ENCODE assay signal across 8 cellular contexts in genomic region chr19:35740108-35740422, GRCh38. TPM values are rescaled to one million over a fixed set of nuclear protein-coding genes. Genes with fewer than 3 reads are reported as not detected.
DNase-seq lines count a peak whose midpoint lies in the region; ATAC-seq and TF ChIP-seq lines count a peak whose summit lies in the region.

No MANE protein-coding gene starts in this region.

- no peak for TF ChIP-seq EP300 in gastroesophageal sphincter (IDR thresholded peaks at IDR 0.05)

- TF ChIP-seq CTCF in A673 (conservative IDR thresholded peaks at IDR 0.05; ENCODE audit: low read depth, low read length), result no peak
- TF ChIP-seq CTCF in gastroesophageal sphincter (IDR thresholded peaks at IDR 0.05), result peak in 1 of 4 experiments; percentile 9

- H3K9me3 ChIP-seq in A673 (ENCODE audit: low read depth, low read length, poor library complexity, severe bottlenecking) (no peaks in the 10 kb centered on the region), SJCRH30 (replicated peaks) (no peaks in the 10 kb centered on the region), gastroesophageal sphincter (no peaks in the 10 kb centered on the region)

- peaks cover 55 to 74% of the 10 kb centered on the region in 2 donors for H3K36me3 Mint-ChIP-seq in stimulated activated naive B cell treated with anti-CD40 and anti-IgM and Interleukin-4, amounts not matched to agents 10 μg/mL and 1 μg/mL and 100 μg/mL, for 72 hours

- peak overlapping the region; percentile 65 for H3K4me3 ChIP-seq in A673 (ENCODE audit: low read depth, low read length, poor library complexity, severe bottlenecking)
- peak overlapping the region; percentile 63 for H3K4me3 ChIP-seq in SJCRH30
- peak overlapping the region; percentile 36 to 60 for H3K4me3 ChIP-seq in gastroesophageal sphincter

- peak overlapping the region; percentile 98 for H3K27ac Mint-ChIP-seq in stimulated activated naive B cell treated with anti-CD40 and anti-IgM and Interleukin-4, amounts not matched to agents 10 μg/mL and 1 μg/mL and 100 μg/mL, for 72 hours

- peak overlapping the region; percentile 75 for H3K27ac ChIP-seq in A673 (ENCODE audit: low read depth, low read length, poor library complexity, severe bottlenecking)
- no peak overlapping the region; the same call in 1 of the 2 replicates for H3K27ac ChIP-seq in SJCRH30
- peak overlapping the region; percentile 40 to 91 (median 87) for H3K27ac ChIP-seq in gastroesophageal sphincter

- peak in 1 of 2 donors; percentile 32 for TF ChIP-seq POLR2A in gastroesophageal sphincter (IDR thresholded peaks at IDR 0.05)

- H3K4me3 Mint-ChIP-seq in stimulated activated naive B cell treated with anti-CD40 and anti-IgM and Interleukin-4, amounts not matched to agents 10 μg/mL and 1 μg/mL and 100 μg/mL, for 72 hours, result peak overlapping the region; percentile 96 to 97

- H3K9me3 Mint-ChIP-seq in stimulated activated naive B cell treated with anti-CD40 and anti-IgM and Interleukin-4, amounts not matched to agents 10 μg/mL and 1 μg/mL and 100 μg/mL, for 72 hours, result no peaks in the 10 kb centered on the region

- H3K4me1 ChIP-seq in A673 (ENCODE audit: insufficient read depth, low read length, poor library complexity, severe bottlenecking), result peaks cover 3% of the 10 kb centered on the region
- no peaks in the 10 kb centered on the region for H3K4me1 ChIP-seq in SJCRH30
- H3K4me1 ChIP-seq in gastroesophageal sphincter, result peaks cover 0 to 48% (median 15%) of the 10 kb centered on the region in 3 donors

- CTCF ChIA-PET in A673 (lab: Charles Lee), result interaction anchor here (1.2 kb wide), 1 partner anchor 45 kb away, joined by 14 read pairs; no protein-coding TSS in a partner anchor

- no TSS peak for BruUV-seq in A673 (replicated peaks; lab: Mats Ljungman, UMichigan)

- H3K27me3 Mint-ChIP-seq in stimulated activated naive B cell treated with anti-CD40 and anti-IgM and Interleukin-4, amounts not matched to agents 10 μg/mL and 1 μg/mL and 100 μg/mL, for 72 hours, result no peaks in the 10 kb centered on the region

- POLR2A ChIA-PET in A673 (lab: Charles Lee; ENCODE audit: low non-redundant PET), result no interaction called here

- H3K4me1 Mint-ChIP-seq in stimulated activated naive B cell treated with anti-CD40 and anti-IgM and Interleukin-4, amounts not matched to agents 10 μg/mL and 1 μg/mL and 100 μg/mL, for 72 hours, result peaks cover 44 to 73% of the 10 kb centered on the region in 2 donors

- 0% methylated on average over 3 of the region's 16 CpGs; no CpG with 5 or more reads in 1 of the 2 donors for WGBS in gastroesophageal sphincter (ENCODE audit: low coverage in 1 of 2), 2 donors

- ATAC-seq in GM21423 (IDR thresholded peaks at IDR 0.05; ENCODE audit: unreplicated experiment) (peak; percentile 8), gastroesophageal sphincter (no peak)
- ATAC-seq in stimulated activated naive B cell treated with anti-CD40 and anti-IgM and Interleukin-4, amounts not matched to agents 10 μg/mL and 1 μg/mL and 100 μg/mL, for 72 hours (replicated peaks), result peak; percentile 8 to 10

- DNase-seq in A673 (ENCODE audit: low spot score), result no peak
- DNase-seq in SJCRH30, result no peak
- no peak for DNase-seq in stimulated activated naive B cell treated with anti-CD40 and anti-IgM and Interleukin-4, amounts not matched to agents 10 μg/mL and 1 μg/mL and 100 μg/mL, for 72 hours
- no peak for DNase-seq in midbrain (lab: John Stamatoyannopoulos, UW)
- DNase-seq in activated CD4-positive, alpha-beta T cell treated with anti-CD3 and anti-CD28 coated beads, Interleukin-2, amount 50 U/mL, for 4 hours, result no peak
- DNase-seq in LoVo (ENCODE audit: low spot score), result no peak

- H3K27me3 ChIP-seq in A673 (replicated peaks; ENCODE audit: insufficient read depth, low read depth, low read length, poor library complexity), result no peaks in the 10 kb centered on the region
- no peaks in the 10 kb centered on the region for H3K27me3 ChIP-seq in SJCRH30
- no peaks in the 10 kb centered on the region for H3K27me3 ChIP-seq in gastroesophageal sphincter

- peaks cover 26% of the 10 kb centered on the region for H3K36me3 ChIP-seq in A673 (ENCODE audit: insufficient read depth, low read length, poor library complexity, severe bottlenecking)
- H3K36me3 ChIP-seq in SJCRH30, result peaks cover 20% of the 10 kb centered on the region
- peaks cover 0 to 58% of the 10 kb centered on the region in 2 donors for H3K36me3 ChIP-seq in gastroesophageal sphincter

- intact Hi-C loops in A673 (cut with micrococcal nuclease; ENCODE audit: unreplicated experiment), result loop anchor here (10.0 kb wide), 1 partner anchor 195 kb away; the partner anchor contains the start of gene LRFN3

RNA-seq across cellular contexts. Expression of gene IGFLR1, which starts 2.2 kb away (rescaled TPM):
- 4.9 and 5.8 TPM in 2 replicates for total RNA-seq in A673 (2021)
- total RNA-seq in SJCRH30 (2014; rRNA removed; shearing (Covaris generic)), result 4.3 and 10.3 TPM in 2 replicates
- 10 to 100 TPM in 1 of 4 donors, 1 to 10 TPM in 3; 4.6 to 14.3 (median 6.7) TPM for total RNA-seq in gastroesophageal sphincter

RNA-seq across cellular contexts. Expression of gene U2AF1L4, which starts 5.2 kb away (rescaled TPM):
- 20.4 and 21.0 TPM in 2 replicates for total RNA-seq in A673 (2021)
- total RNA-seq in SJCRH30 (2014; rRNA removed; shearing (Covaris generic)), result 9.7 and 11.4 TPM in 2 replicates
- 10 to 100 TPM in 3 of 4 donors, 1 to 10 TPM in 1; 7.5 to 29.3 (median 23.7) TPM for total RNA-seq in gastroesophageal sphincter

RNA-seq across cellular contexts. Expression of gene PSENEN, which starts 5.4 kb away (rescaled TPM):
- total RNA-seq in A673 (2021), result 58.8 and 67.7 TPM in 2 replicates
- total RNA-seq in SJCRH30 (2014; rRNA removed; shearing (Covaris generic)), result 37.7 and 47.2 TPM in 2 replicates
- total RNA-seq in gastroesophageal sphincter, result 10 to 100 TPM; 20.4 to 35.7 (median 29.5) TPM

RNA-seq across cellular contexts. Expression of gene LIN37, which starts 8.3 kb away (rescaled TPM):
- total RNA-seq in A673 (2021) (11.3 and 13.2 TPM in 2 replicates), gastroesophageal sphincter (10 to 100 TPM; 14.4 to 29.4 (median 18.7) TPM)
- total RNA-seq in SJCRH30 (2014; rRNA removed; shearing (Covaris generic)), result 4.9 and 6.1 TPM in 2 replicates

RNA-seq across cellular contexts. Expression of gene HSPB6, which starts 16.8 kb away (rescaled TPM):
- total RNA-seq in A673 (2021) (0.50 TPM in 1 of 2 replicates, not detected in the other), gastroesophageal sphincter (100 to 1,000 TPM in 2 of 4 donors, 10 to 100 TPM in 2; 44.9 to 119 (median 96.6) TPM)
- total RNA-seq in SJCRH30 (2014; rRNA removed; shearing (Covaris generic)), result not detected in 2 replicates
